8 cellular contexts compared by ENCODE assay signal in the genomic region with DNA sequence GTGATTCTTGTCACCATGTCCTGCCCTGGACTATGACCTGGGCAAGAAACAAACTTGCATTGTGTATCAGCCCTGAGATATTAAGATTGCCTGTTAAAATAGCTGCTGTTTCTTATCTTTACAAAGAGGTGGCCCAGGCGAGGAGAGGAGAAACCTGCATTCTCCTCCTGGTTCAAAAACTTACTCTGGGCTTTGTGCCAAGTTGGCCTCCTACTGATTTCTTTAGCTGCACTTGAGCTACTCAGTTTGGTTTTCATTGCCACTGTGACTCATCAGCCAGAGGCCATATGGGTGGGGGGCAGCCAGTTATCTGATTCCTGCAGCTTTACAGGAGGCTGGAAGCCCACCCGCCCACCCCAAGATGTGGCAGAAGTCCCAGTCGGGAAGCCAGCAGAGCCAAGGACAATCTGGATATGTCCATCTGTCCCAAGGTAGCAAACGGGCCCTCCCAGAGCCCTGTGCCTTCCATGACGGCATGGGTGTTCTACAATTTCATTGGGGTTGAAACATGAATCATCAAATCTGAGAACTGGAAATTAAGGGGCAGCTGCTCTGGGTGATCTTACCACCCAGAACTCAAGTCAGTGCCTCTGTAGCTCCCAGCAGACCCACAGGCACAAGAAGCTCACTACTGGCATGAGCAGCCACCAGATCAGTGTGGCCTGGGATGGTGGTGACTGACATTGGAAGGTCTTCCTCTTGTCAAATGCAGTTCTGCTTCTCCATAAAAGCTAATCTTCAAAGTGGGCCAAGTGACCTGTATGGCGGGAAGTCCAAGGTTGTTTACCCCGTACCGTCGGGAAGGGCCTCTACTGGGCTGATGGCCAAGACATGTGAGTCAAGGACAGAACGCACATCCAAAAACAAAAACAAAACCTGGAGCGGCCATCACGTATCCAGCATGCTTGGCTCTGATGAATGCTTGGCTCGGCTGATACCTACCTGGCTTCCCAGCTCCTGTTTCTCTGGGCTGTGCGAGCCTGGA. TPM values are rescaled to one million over a fixed set of nuclear protein-coding genes. Genes with fewer than 3 reads are reported as not detected.
A peak's percentile ranks its signal among the peaks of the same experiment; 100 is the strongest.
DNase-seq lines count a peak whose midpoint lies in the region; ATAC-seq and TF ChIP-seq lines count a peak whose summit lies in the region.
"Had no signal": no experiment of that assay in that cellular context is flagged by ENCODE, and none has a peak within 500 bp of the region (broad histone marks: within the 10 kb centered on the region; RNA-seq: fewer than 3 reads in every experiment).

No MANE protein-coding gene starts in this region.

- no peaks in the 10 kb centered on the region for H3K4me1 Mint-ChIP-seq in activated T-cell treated with anti-CD3 and anti-CD28 coated beads, Interleukin-2, amount 50 U/mL, for 4 hours (ENCODE audit: low read depth)

- H3K27me3 ChIP-seq in adrenal gland (no peaks in the 10 kb centered on the region), tibial artery (peaks cover 0 to 11% of the 10 kb centered on the region in 2 donors)

- H3K36me3 ChIP-seq in adrenal gland (replicated peaks in 1 of 2) (no peaks in the 10 kb centered on the region), tibial artery (no peaks in the 10 kb centered on the region)

- H3K4me3 ChIP-seq in adrenal gland (peak overlapping the region in 1 of 4 donors; percentile 21), tibial artery (no peak overlapping the region)

- H3K4me3 Mint-ChIP-seq in activated T-cell treated with anti-CD3 and anti-CD28 coated beads, Interleukin-2, amount 50 U/mL, for 4 hours: no peak overlapping the region

- WGBS in adrenal gland, 4 donors: 17 to 34% (median 20%) methylated on average over 12 to 14 of the region's 14 CpGs

- no peak for TF ChIP-seq CTCF in adrenal gland (IDR thresholded peaks at IDR 0.05)
- TF ChIP-seq CTCF in tibial artery (IDR thresholded peaks at IDR 0.05): no peak

- TF ChIP-seq POLR2A in adrenal gland (IDR thresholded peaks at IDR 0.05): peak in 1 of 2 donors; percentile 27

- no peaks in the 10 kb centered on the region for H3K9me3 ChIP-seq in adrenal gland (replicated peaks in 1 of 3)
- peaks cover 0 to 7% (median 0%) of the 10 kb centered on the region in 3 donors for H3K9me3 ChIP-seq in tibial artery

- H3K9me3 Mint-ChIP-seq in activated T-cell treated with anti-CD3 and anti-CD28 coated beads, Interleukin-2, amount 50 U/mL, for 4 hours: peaks cover 9% of the 10 kb centered on the region

- DNase-seq in M059J (ENCODE audit: low read depth) (peak; percentile 95), adrenal gland (peak; percentile 76 to 92 (median 88)), hepatic stellate cell (ENCODE audit: low spot score) (peak; percentile 37), tibial artery (peak; percentile 51 to 63), KBM-7 (no peak)
- DNase-seq in activated T-cell treated with anti-CD3 and anti-CD28 coated beads, Interleukin-2, amount 50 U/mL, for 4 hours: no peak
- DNase-seq: NCI-H526 had no signal

- H3K27me3 Mint-ChIP-seq in activated T-cell treated with anti-CD3 and anti-CD28 coated beads, Interleukin-2, amount 50 U/mL, for 4 hours (ENCODE audit: low read depth): peaks cover 23% of the 10 kb centered on the region

- intact Hi-C loops in adrenal gland (cut with DNase I) (no loop called here), tibial artery (cut with DNase I; ENCODE audit: low total_unique reads) (no loop called here)

- no peak for ATAC-seq in activated T-cell treated with anti-CD3 and anti-CD28 coated beads, Interleukin-2, amount 50 U/mL, for 4 hours
- no peak for ATAC-seq in HG03521 (IDR thresholded peaks at IDR 0.05; ENCODE audit: unreplicated experiment)

- peaks cover 25 to 42% of the 10 kb centered on the region in 2 donors for H3K4me1 ChIP-seq in adrenal gland (replicated peaks in 1 of 2)
- peaks cover 0 to 12% (median 5%) of the 10 kb centered on the region in 4 donors for H3K4me1 ChIP-seq in tibial artery

- peaks cover 2% of the 10 kb centered on the region for H3K36me3 Mint-ChIP-seq in activated T-cell treated with anti-CD3 and anti-CD28 coated beads, Interleukin-2, amount 50 U/mL, for 4 hours (ENCODE audit: insufficient read depth)

- H3K27ac ChIP-seq in adrenal gland: peak overlapping the region; percentile 56 to 92 (median 75)
- no peak overlapping the region for H3K27ac ChIP-seq in tibial artery

- in situ Hi-C loops in KBM-7 (cut with MboI; ENCODE audit: low pct_unique_long_range_greater_than_20kb, low sequenced_read_pairs): no loop called here

RNA-seq across cellular contexts. Expression of a gene that starts 15.5 kb away (rescaled TPM):
- not detected in 2 replicates for total RNA-seq in M059J (2014; rRNA removed; shearing (Covaris generic))
- total RNA-seq in adrenal gland: 10 to 100 TPM; 24.0 to 87.0 (median 31.8) TPM
- 10 to 100 TPM; 21.6 to 99.6 (median 32.9) TPM for polyA plus RNA-seq in adrenal gland
- not detected for total RNA-seq in activated T-cell treated with anti-CD3 and anti-CD28 coated beads, Interleukin-2, amount 50 U/mL, for 4 hours

RNA-seq across cellular contexts. Expression of a gene that starts 21.6 kb away (rescaled TPM):
- not detected in 2 replicates for total RNA-seq in M059J (2014; rRNA removed; shearing (Covaris generic))
- 1 to 10 TPM in 6 of 8 donors, under 1 TPM in 1, not detected in 1; 0.57 to 6.2 (median 2.1) TPM for total RNA-seq in adrenal gland
- 1 to 10 TPM in 2 of 3 donors, under 1 TPM in 1; 0.68 to 7.0 (median 3.1) TPM for polyA plus RNA-seq in adrenal gland
- not detected for total RNA-seq in activated T-cell treated with anti-CD3 and anti-CD28 coated beads, Interleukin-2, amount 50 U/mL, for 4 hours

Comparison
In these comparisons a context has a peak if more than half of its experiments do, and no peak if none do; other contexts are left out.
1. DNase-seq: peak in M059J (single experiment), adrenal gland (7 of 7), hepatic stellate cell (single experiment) and tibial artery (2 of 2); none in activated T-cell treated with anti-CD3 and anti-CD28 coated beads, Interleukin-2, amount 50 U/mL, for 4 hours (single experiment) and KBM-7 (single experiment).
2. H3K27ac ChIP-seq: peak in adrenal gland (5 of 5); none in tibial artery (0 of 2).
3. RNA of a gene that starts 15.5 kb away (total RNA-seq): 24.0 to 87.0 TPM in adrenal gland; not detected in M059J and not detected in activated T-cell treated with anti-CD3 and anti-CD28 coated beads, Interleukin-2, amount 50 U/mL, for 4 hours; every median in the first group is over 10 times any median in the second.